In the genomic region with DNA sequence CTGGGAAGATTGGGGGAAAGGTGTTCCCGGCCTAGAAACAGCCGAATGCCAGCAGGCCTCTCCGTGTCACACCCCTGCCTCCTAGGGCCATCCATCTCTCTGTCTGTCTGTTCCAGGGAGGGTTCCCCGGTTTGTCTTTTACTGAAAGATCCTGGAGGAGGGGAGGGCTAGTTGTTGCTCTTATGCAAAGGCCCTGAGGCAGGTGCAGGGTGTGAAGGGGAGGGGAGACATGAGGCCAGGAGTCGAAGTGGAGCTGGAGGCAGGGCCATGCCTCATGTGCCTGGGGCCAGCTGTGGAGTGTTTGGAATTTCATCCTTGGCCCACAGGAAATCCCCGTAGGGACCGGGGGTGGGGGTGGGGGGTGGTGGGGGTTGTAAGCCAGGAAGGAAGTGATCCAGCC, we compare ENCODE assay signal across 1 cellular context.
TF ChIP-seq lines count a peak whose summit lies in the region.

No MANE protein-coding gene starts in this region.

TF ChIP-seq in SK-N-SH treated with all-trans-retinoic acid at 6 μM for 48 hours, 23 proteins besides CTCF, POLR2A, EP300 and RAD21 (continued from another document):
- TF ChIP-seq, protein P1, sequence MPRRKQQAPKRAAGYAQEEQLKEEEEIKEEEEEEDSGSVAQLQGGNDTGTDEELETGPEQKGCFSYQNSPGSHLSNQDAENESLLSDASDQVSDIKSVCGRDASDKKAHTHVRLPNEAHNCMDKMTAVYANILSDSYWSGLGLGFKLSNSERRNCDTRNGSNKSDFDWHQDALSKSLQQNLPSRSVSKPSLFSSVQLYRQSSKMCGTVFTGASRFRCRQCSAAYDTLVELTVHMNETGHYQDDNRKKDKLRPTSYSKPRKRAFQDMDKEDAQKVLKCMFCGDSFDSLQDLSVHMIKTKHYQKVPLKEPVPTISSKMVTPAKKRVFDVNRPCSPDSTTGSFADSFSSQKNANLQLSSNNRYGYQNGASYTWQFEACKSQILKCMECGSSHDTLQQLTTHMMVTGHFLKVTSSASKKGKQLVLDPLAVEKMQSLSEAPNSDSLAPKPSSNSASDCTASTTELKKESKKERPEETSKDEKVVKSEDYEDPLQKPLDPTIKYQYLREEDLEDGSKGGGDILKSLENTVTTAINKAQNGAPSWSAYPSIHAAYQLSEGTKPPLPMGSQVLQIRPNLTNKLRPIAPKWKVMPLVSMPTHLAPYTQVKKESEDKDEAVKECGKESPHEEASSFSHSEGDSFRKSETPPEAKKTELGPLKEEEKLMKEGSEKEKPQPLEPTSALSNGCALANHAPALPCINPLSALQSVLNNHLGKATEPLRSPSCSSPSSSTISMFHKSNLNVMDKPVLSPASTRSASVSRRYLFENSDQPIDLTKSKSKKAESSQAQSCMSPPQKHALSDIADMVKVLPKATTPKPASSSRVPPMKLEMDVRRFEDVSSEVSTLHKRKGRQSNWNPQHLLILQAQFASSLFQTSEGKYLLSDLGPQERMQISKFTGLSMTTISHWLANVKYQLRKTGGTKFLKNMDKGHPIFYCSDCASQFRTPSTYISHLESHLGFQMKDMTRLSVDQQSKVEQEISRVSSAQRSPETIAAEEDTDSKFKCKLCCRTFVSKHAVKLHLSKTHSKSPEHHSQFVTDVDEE (CRISPR knock-in tag; IDR thresholded peaks at IDR 0.05): no peak
- TF ChIP-seq ARNTL (CRISPR knock-in tag; IDR thresholded peaks at IDR 0.05; ENCODE audit: borderline replicate concordance, low read depth) (no peak), ZNF8 (CRISPR knock-in tag; IDR thresholded peaks at IDR 0.05) (no peak), ZNF565 (CRISPR knock-in tag; conservative IDR thresholded peaks at IDR 0.05; ENCODE audit: low read depth) (no peak), TOX (CRISPR knock-in tag; IDR thresholded peaks at IDR 0.05; ENCODE audit: borderline replicate concordance) (no peak), CSDC2 (CRISPR knock-in tag; IDR thresholded peaks at IDR 0.05) (no peak), PATZ1 (CRISPR knock-in tag; IDR thresholded peaks at IDR 0.05; ENCODE audit: borderline replicate concordance) (no peak), OSR1 (CRISPR knock-in tag; IDR thresholded peaks at IDR 0.05) (no peak), BACH2 (CRISPR knock-in tag; IDR thresholded peaks at IDR 0.05; ENCODE audit: borderline replicate concordance) (no peak), TCF4 (CRISPR knock-in tag; IDR thresholded peaks at IDR 0.05; ENCODE audit: borderline replicate concordance) (no peak), PPARA (CRISPR knock-in tag; IDR thresholded peaks at IDR 0.05; ENCODE audit: borderline replicate concordance) (no peak), CREB5 (CRISPR knock-in tag; IDR thresholded peaks at IDR 0.05; ENCODE audit: low read depth) (no peak), ZFP30 (CRISPR knock-in tag; IDR thresholded peaks at IDR 0.05) (no peak), GLIS3 (CRISPR knock-in tag; IDR thresholded peaks at IDR 0.05) (no peak), ISL1 (CRISPR knock-in tag; IDR thresholded peaks at IDR 0.05) (no peak)
- TF ChIP-seq, protein P2, sequence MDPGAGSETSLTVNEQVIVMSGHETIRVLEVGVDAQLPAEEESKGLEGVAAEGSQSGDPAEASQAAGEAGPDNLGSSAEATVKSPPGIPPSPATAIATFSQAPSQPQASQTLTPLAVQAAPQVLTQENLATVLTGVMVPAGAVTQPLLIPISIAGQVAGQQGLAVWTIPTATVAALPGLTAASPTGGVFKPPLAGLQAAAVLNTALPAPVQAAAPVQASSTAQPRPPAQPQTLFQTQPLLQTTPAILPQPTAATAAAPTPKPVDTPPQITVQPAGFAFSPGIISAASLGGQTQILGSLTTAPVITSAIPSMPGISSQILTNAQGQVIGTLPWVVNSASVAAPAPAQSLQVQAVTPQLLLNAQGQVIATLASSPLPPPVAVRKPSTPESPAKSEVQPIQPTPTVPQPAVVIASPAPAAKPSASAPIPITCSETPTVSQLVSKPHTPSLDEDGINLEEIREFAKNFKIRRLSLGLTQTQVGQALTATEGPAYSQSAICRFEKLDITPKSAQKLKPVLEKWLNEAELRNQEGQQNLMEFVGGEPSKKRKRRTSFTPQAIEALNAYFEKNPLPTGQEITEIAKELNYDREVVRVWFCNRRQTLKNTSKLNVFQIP (CRISPR knock-in tag; IDR thresholded peaks at IDR 0.05; ENCODE audit: borderline replicate concordance, low read depth): no peak
- TF ChIP-seq, protein P3, sequence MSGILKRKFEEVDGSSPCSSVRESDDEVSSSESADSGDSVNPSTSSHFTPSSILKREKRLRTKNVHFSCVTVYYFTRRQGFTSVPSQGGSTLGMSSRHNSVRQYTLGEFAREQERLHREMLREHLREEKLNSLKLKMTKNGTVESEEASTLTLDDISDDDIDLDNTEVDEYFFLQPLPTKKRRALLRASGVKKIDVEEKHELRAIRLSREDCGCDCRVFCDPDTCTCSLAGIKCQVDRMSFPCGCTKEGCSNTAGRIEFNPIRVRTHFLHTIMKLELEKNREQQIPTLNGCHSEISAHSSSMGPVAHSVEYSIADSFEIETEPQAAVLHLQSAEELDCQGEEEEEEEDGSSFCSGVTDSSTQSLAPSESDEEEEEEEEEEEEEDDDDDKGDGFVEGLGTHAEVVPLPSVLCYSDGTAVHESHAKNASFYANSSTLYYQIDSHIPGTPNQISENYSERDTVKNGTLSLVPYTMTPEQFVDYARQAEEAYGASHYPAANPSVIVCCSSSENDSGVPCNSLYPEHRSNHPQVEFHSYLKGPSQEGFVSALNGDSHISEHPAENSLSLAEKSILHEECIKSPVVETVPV (CRISPR knock-in tag; IDR thresholded peaks at IDR 0.05): no peak
